In the genomic region with DNA sequence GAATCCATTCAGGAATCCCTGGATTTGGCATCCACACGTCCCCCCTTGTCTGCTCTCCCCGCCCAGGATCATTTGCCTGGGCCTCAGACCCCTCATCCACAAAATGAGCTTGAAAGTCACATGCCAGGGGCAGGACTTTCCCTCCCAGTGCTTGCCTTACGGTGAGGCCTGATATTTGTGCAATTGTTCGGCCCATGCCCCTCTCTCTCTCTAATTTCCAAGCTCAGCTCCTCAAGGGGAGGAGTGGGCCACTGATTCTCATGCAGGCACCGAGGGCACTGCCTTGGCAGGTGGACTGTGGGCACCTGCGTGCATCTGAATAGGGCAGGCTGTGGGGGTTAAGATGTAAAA, we compare ENCODE assay signal across 20 cellular contexts.
DNase-seq lines count a peak whose midpoint lies in the region; ATAC-seq and TF ChIP-seq lines count a peak whose summit lies in the region.
"Had no signal": no experiment of that assay in that cellular context is flagged by ENCODE, and none has a peak within 500 bp of the region (broad histone marks: within the 10 kb centered on the region; RNA-seq: fewer than 3 reads in every experiment).

No MANE protein-coding gene starts in this region.

- H3K27me3 Mint-ChIP-seq in activated CD4-positive, alpha-beta T cell treated with anti-CD3 and anti-CD28 coated beads, Interleukin-2, amount 10 ng/mL, durations not matched to agents 24 days and 14 days = peaks cover 15% of the 10 kb centered on the region
- peaks cover 47% of the 10 kb centered on the region for H3K27me3 Mint-ChIP-seq in osteocyte (ENCODE audit: unreplicated experiment)
- H3K27me3 Mint-ChIP-seq in effector memory CD8-positive, alpha-beta T cell = peaks cover 48 to 55% of the 10 kb centered on the region in 2 donors

- H2BK15ac ChIP-seq in mesendoderm (replicated peaks; ENCODE audit: low read depth) = no peak overlapping the region

- no peak for TF ChIP-seq EP300 in upper lobe of left lung (IDR thresholded peaks at IDR 0.05)

- no peak overlapping the region for H2BK120ac ChIP-seq in mesendoderm (ENCODE audit: low read depth, low read length)

- no peaks in the 10 kb centered on the region for H3K9me3 ChIP-seq in upper lobe of left lung

- H3K4me3 ChIP-seq in upper lobe of left lung (no peak overlapping the region), mesendoderm (ENCODE audit: low read length) (no peak overlapping the region)
- H3K4me3 ChIP-seq: GM23338 had no signal

- H3K4me2 ChIP-seq in mesendoderm (ENCODE audit: low read length) = no peak overlapping the region
- H3K4me2 ChIP-seq: GM23338 had no signal

- H3K79me2 ChIP-seq in mesendoderm (ENCODE audit: control insufficient read depth, insufficient read depth, low read length) = no peaks in the 10 kb centered on the region

- no peak overlapping the region for H3K9ac ChIP-seq in mesendoderm (ENCODE audit: low read length)

- 76 to 89% methylated on average over 5 to 6 of the region's 6 CpGs for WGBS in upper lobe of left lung, 2 donors
- no CpG with 5 or more reads among the region's 6 CpGs for WGBS in mesendoderm (ENCODE audit: extremely low coverage, insufficient coverage, low lambda C conversion rate)

- no peak for ATAC-seq in upper lobe of left lung (ENCODE audit: low FRiP score in 2 of 2)
- no peak for ATAC-seq in effector memory CD8-positive, alpha-beta T cell (replicated peaks)
- ATAC-seq: HCT116 had no signal

- H3K4me1 ChIP-seq in upper lobe of left lung (peaks cover 3 to 8% (median 5%) of the 10 kb centered on the region in 4 donors), mesendoderm (ENCODE audit: control insufficient read depth, low read depth, low read length) (no peaks in the 10 kb centered on the region)

- H3K23ac ChIP-seq in mesendoderm (ENCODE audit: low read length) = no peak overlapping the region

- H2BK5ac ChIP-seq in mesendoderm (ENCODE audit: low read length) = no peak overlapping the region

- H3K36me3 ChIP-seq in upper lobe of left lung = no peaks in the 10 kb centered on the region
- H3K36me3 ChIP-seq in mesendoderm (ENCODE audit: control insufficient read depth, insufficient read depth, low read length) = no peaks in the 10 kb centered on the region

- no peaks in the 10 kb centered on the region for H3K79me1 ChIP-seq in mesendoderm (ENCODE audit: low read length)

- H3K27me3 ChIP-seq in upper lobe of left lung (no peaks in the 10 kb centered on the region), mesendoderm (ENCODE audit: insufficient read depth, low read length, poor library complexity) (no peaks in the 10 kb centered on the region)

- no peaks in the 10 kb centered on the region for H3K9me3 Mint-ChIP-seq in activated CD4-positive, alpha-beta T cell treated with anti-CD3 and anti-CD28 coated beads, Interleukin-2, amount 10 ng/mL, durations not matched to agents 24 days and 14 days
- H3K9me3 Mint-ChIP-seq in osteocyte (ENCODE audit: unreplicated experiment) = no peaks in the 10 kb centered on the region
- no peaks in the 10 kb centered on the region for H3K9me3 Mint-ChIP-seq in effector memory CD8-positive, alpha-beta T cell
- H3K9me3 Mint-ChIP-seq: CD4-positive, alpha-beta memory T cell had no signal

- H2AK5ac ChIP-seq in mesendoderm (ENCODE audit: low read length) = no peak overlapping the region

- H3K36me3 Mint-ChIP-seq in activated CD4-positive, alpha-beta T cell treated with anti-CD3 and anti-CD28 coated beads, Interleukin-2, amount 10 ng/mL, durations not matched to agents 24 days and 14 days (ENCODE audit: low read depth) = no peaks in the 10 kb centered on the region
- no peaks in the 10 kb centered on the region for H3K36me3 Mint-ChIP-seq in osteocyte (ENCODE audit: unreplicated experiment)
- H3K36me3 Mint-ChIP-seq in effector memory CD8-positive, alpha-beta T cell (ENCODE audit: insufficient read depth) = no peaks in the 10 kb centered on the region
- H3K36me3 Mint-ChIP-seq: CD4-positive, alpha-beta memory T cell had no signal

- no peaks in the 10 kb centered on the region for H3K4me1 Mint-ChIP-seq in activated CD4-positive, alpha-beta T cell treated with anti-CD3 and anti-CD28 coated beads, Interleukin-2, amount 10 ng/mL, durations not matched to agents 24 days and 14 days
- H3K4me1 Mint-ChIP-seq in osteocyte (ENCODE audit: unreplicated experiment) = no peaks in the 10 kb centered on the region
- H3K4me1 Mint-ChIP-seq in effector memory CD8-positive, alpha-beta T cell (ENCODE audit: low read depth in 2 of 2) = no peaks in the 10 kb centered on the region
- H3K4me1 Mint-ChIP-seq: CD4-positive, alpha-beta memory T cell had no signal

- no peak overlapping the region for H3K56ac ChIP-seq in mesendoderm (ENCODE audit: low read length)

- peak overlapping the region in 3 of 4 donors; percentile 4 to 86 (median 83) for H3K27ac ChIP-seq in upper lobe of left lung
- no peak overlapping the region for H3K27ac ChIP-seq in mesendoderm (ENCODE audit: low read depth, low read length)
- H3K27ac ChIP-seq: 22Rv1 had no signal

- H4K8ac ChIP-seq in mesendoderm (ENCODE audit: low read depth, low read length) = no peak overlapping the region

- no peak overlapping the region for H3K4me3 Mint-ChIP-seq in activated CD4-positive, alpha-beta T cell treated with anti-CD3 and anti-CD28 coated beads, Interleukin-2, amount 10 ng/mL, durations not matched to agents 24 days and 14 days
- no peak overlapping the region for H3K4me3 Mint-ChIP-seq in osteocyte (ENCODE audit: unreplicated experiment)
- H3K4me3 Mint-ChIP-seq in effector memory CD8-positive, alpha-beta T cell = no peak overlapping the region
- H3K4me3 Mint-ChIP-seq: CD4-positive, alpha-beta memory T cell; GM23338; H9 had no signal

- no peak overlapping the region for H3K4ac ChIP-seq in mesendoderm (ENCODE audit: low read depth, low read length)

- no peak overlapping the region for H3K27ac Mint-ChIP-seq in activated CD4-positive, alpha-beta T cell treated with anti-CD3 and anti-CD28 coated beads, Interleukin-2, amount 10 ng/mL, durations not matched to agents 24 days and 14 days
- H3K27ac Mint-ChIP-seq in osteocyte (ENCODE audit: unreplicated experiment) = no peak overlapping the region
- no peak overlapping the region for H3K27ac Mint-ChIP-seq in effector memory CD8-positive, alpha-beta T cell
- H3K27ac Mint-ChIP-seq: CD4-positive, alpha-beta memory T cell; GM23338; H9 had no signal

- H4K5ac ChIP-seq in mesendoderm (ENCODE audit: low read length) = no peak overlapping the region

- TF ChIP-seq CTCF in osteocyte (IDR thresholded peaks at IDR 0.05) = no peak
- TF ChIP-seq CTCF in upper lobe of left lung (IDR thresholded peaks at IDR 0.05) = no peak

- TF ChIP-seq POLR2A in upper lobe of left lung (IDR thresholded peaks at IDR 0.05) = no peak

- peak; percentile 39 for DNase-seq in activated CD4-positive, alpha-beta T cell treated with anti-CD3 and anti-CD28 coated beads, Interleukin-2, amount 10 ng/mL, durations not matched to agents 24 days and 14 days
- no peak for DNase-seq in activated CD4-positive, alpha-beta T cell treated with anti-CD3 and anti-CD28 coated beads, Interleukin-2, amount 50 U/mL, for 1 hour
- DNase-seq in islet precursor cell = peak; percentile 24
- DNase-seq in osteocyte (ENCODE audit: extremely low spot score, unreplicated experiment) = peak; percentile 54
- DNase-seq in upper lobe of left lung = no peak
- no peak for DNase-seq in mesendoderm
- no peak for DNase-seq in effector memory CD8-positive, alpha-beta T cell
- DNase-seq in stimulated activated CD4-positive, alpha-beta T cell treated with anti-CD3 and anti-CD28 coated beads, Interleukin-4, amount 100 ng/mL, for 1 hour = no peak
- DNase-seq: AML-193; C1 segment of cervical spinal cord; Calu3; CD4-positive, alpha-beta memory T cell; COR-L47; DMS53; DMS79 treated with DMSO at 0.1 percent for 48 hours; GF-D8; H9 had no signal

- no peak overlapping the region for H3K18ac ChIP-seq in mesendoderm (ENCODE audit: low read length)

- intact Hi-C loops in activated CD4-positive, alpha-beta T cell treated with anti-CD3 and anti-CD28 coated beads, Interleukin-2, amount 10 ng/mL, durations not matched to agents 24 days and 14 days (cut with micrococcal nuclease) = no loop called here

Comparison
In these comparisons a context has a peak if more than half of its experiments do, and no peak if none do; other contexts are left out.
1. DNase-seq: peak in activated CD4-positive, alpha-beta T cell treated with anti-CD3 and anti-CD28 coated beads, Interleukin-2, amount 10 ng/mL, durations not matched to agents 24 days and 14 days (single experiment), islet precursor cell (single experiment) and osteocyte (single experiment); none in activated CD4-positive, alpha-beta T cell treated with anti-CD3 and anti-CD28 coated beads, Interleukin-2, amount 50 U/mL, for 1 hour (single experiment), upper lobe of left lung (0 of 2), mesendoderm (single experiment), effector memory CD8-positive, alpha-beta T cell (0 of 3) and stimulated activated CD4-positive, alpha-beta T cell treated with anti-CD3 and anti-CD28 coated beads, Interleukin-4, amount 100 ng/mL, for 1 hour (single experiment).